ENCODE assay signal across 8 cellular contexts in the genomic region with DNA sequence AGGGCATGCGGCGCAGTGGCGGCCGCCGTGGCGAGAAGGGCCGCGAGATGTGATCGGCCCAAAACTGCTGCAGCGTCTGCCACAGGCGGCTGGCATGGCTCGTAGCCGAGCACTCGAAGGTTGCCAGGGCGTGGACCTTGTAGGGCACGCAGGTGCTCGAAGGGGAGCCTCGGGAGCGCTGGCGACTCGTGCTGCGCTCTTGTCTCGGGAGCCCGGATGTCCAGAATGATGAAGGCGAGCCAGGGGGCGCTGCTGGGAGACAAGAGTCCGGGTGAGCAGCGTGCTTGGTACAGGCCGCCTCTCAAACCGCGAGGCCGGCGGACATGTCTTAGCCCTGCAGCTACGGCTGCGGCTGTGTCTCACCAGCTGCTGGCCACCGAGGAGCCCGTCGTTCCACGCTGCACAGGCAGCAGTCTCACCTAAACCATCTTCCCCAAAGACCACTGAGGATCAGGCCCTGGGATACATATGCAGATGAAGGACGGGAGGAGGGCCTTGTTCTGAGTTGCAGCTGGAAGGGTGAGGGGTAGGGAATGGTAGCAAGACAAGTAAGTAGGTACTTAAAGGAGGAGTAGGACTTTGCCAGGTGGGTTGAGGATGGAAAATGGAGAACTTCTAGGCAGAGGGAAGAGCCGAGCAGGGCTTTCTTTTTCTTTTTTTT. TPM values are rescaled to one million over a fixed set of nuclear protein-coding genes. Genes with fewer than 3 reads are reported as not detected.
DNase-seq lines count a peak whose midpoint lies in the region; ATAC-seq, FAIRE-seq and TF ChIP-seq lines count a peak whose summit lies in the region.

No MANE protein-coding gene starts in this region.

- H3K4me3 ChIP-seq in AG10803 (ENCODE audit: low read length) = peak overlapping the region; percentile 97
- H3K4me3 ChIP-seq in Jurkat, Clone E6-1 (ENCODE audit: low read length) = peak overlapping the region; percentile 95

- DNase-seq in AG10803 (ENCODE audit: low read depth) = peak; percentile 50
- peak; percentile 74 for DNase-seq in Jurkat, Clone E6-1 (ENCODE audit: low read depth, low spot score)
- DNase-seq in activated CD4-positive, CD25-positive, alpha-beta regulatory T cell treated with anti-CD3 and anti-CD28 coated beads, Interleukin-2, amount 50 U/mL, for 16 hours (ENCODE audit: low read depth, low spot score) = peak; percentile 44
- DNase-seq in cerebellum (ENCODE audit: low spot score) = peak; percentile 45
- peak; percentile 65 for DNase-seq in left lobe of liver (ENCODE audit: low spot score)
- DNase-seq in stimulated activated CD4-positive, alpha-beta T cell treated with anti-CD3 and anti-CD28 coated beads, Interleukin-2, amount 100 ng/mL, for 4 hours (ENCODE audit: low read depth) = peak; percentile 54
- no peak for DNase-seq in GM12891 (ENCODE audit: insufficient read length, low spot score)

- ATAC-seq in GM19463 (IDR thresholded peaks at IDR 0.05; ENCODE audit: unreplicated experiment) (peak; percentile 51), left lobe of liver (peak; percentile 2)

- FAIRE-seq in GM12891 (lab: Jason Lieb, UNC) = no peak

- peak; percentile 27 for TF ChIP-seq CTCF in AG10803 (conservative IDR thresholded peaks at IDR 0.05; ENCODE audit: low read length)

- TF ChIP-seq POLR2A in GM12891 (IDR thresholded peaks at IDR 0.05; ENCODE audit: low read depth, low read length) = no peak

TF ChIP-seq in GM12891, 5 proteins besides CTCF, POLR2A, EP300 and RAD21:
- TF ChIP-seq TAF1 (IDR thresholded peaks at IDR 0.05; ENCODE audit: low read depth, low read length) = no peak
- TF ChIP-seq POLR2AphosphoS5 (IDR thresholded peaks at IDR 0.05; ENCODE audit: low read depth, low read length) = no peak
- no peak for TF ChIP-seq POU2F2 (IDR thresholded peaks at IDR 0.05; ENCODE audit: low read depth, low read length)
- no peak for TF ChIP-seq PAX5 (IDR thresholded peaks at IDR 0.05; ENCODE audit: insufficient read depth, low read length, severe bottlenecking)
- no peak for TF ChIP-seq SPI1 (IDR thresholded peaks at IDR 0.05; ENCODE audit: low read depth, low read length)
TF ChIP-seq in GM12891: peak in this region for 0.

RNA-seq across cellular contexts. Expression of a gene that starts 1.7 kb away (rescaled TPM):
- polyA plus RNA-seq in Jurkat, Clone E6-1 (2012; ENCODE audit: insufficient read depth, insufficient read length) = not detected
- 0.64 TPM for total RNA-seq in cerebellum
- total RNA-seq in left lobe of liver = not detected
- polyA plus RNA-seq in GM12891 (2012; ENCODE audit: low read depth, missing spikeins) = 0.46 TPM

RNA-seq across cellular contexts. Expression of a gene that starts 19.6 kb away (rescaled TPM):
- 192 TPM for polyA plus RNA-seq in Jurkat, Clone E6-1 (2012; ENCODE audit: insufficient read depth, insufficient read length)
- total RNA-seq in cerebellum (288 TPM), left lobe of liver (501 TPM)
- 191 TPM for polyA plus RNA-seq in GM12891 (2012; ENCODE audit: low read depth, missing spikeins)

RNA-seq across cellular contexts. Expression of a gene that starts 53.5 kb away (rescaled TPM):
- 24.4 TPM for polyA plus RNA-seq in Jurkat, Clone E6-1 (2012; ENCODE audit: insufficient read depth, insufficient read length)
- total RNA-seq in cerebellum (22.8 TPM), left lobe of liver (7.3 TPM)
- polyA plus RNA-seq in GM12891 (2012; ENCODE audit: low read depth, missing spikeins) = 7.9 TPM

RNA-seq across cellular contexts. Expression of a gene that starts 55.7 kb away (rescaled TPM):
- 920 TPM for polyA plus RNA-seq in Jurkat, Clone E6-1 (2012; ENCODE audit: insufficient read depth, insufficient read length)
- total RNA-seq in cerebellum (980 TPM), left lobe of liver (215 TPM)
- 386 TPM for polyA plus RNA-seq in GM12891 (2012; ENCODE audit: low read depth, missing spikeins)
